16 cellular contexts compared by ENCODE assay signal in genomic region chr4:134812611-134813010, GRCh38.
A peak's percentile ranks its signal among the peaks of the same experiment; 100 is the strongest.
DNase-seq lines count a peak whose midpoint lies in the region; ATAC-seq and TF ChIP-seq lines count a peak whose summit lies in the region.
"Had no signal": no experiment of that assay in that cellular context is flagged by ENCODE, and none has a peak within 500 bp of the region (broad histone marks: within the 10 kb centered on the region; RNA-seq: fewer than 3 reads in every experiment).

No MANE protein-coding gene starts in this region.

- H3K27me3 Mint-ChIP-seq in glutamatergic neuron (ENCODE audit: unreplicated experiment), result no peaks in the 10 kb centered on the region
- H3K27me3 Mint-ChIP-seq: B cell; CD4-positive, CD25-positive, alpha-beta regulatory T cell; CD8-positive, alpha-beta memory T cell had no signal

- H3K4me3 Mint-ChIP-seq in glutamatergic neuron (ENCODE audit: unreplicated experiment), result no peak overlapping the region
- H3K4me3 Mint-ChIP-seq: B cell; CD4-positive, CD25-positive, alpha-beta regulatory T cell; CD8-positive, alpha-beta memory T cell; H9 had no signal

- intact Hi-C loops in mammary epithelial cell (cut with micrococcal nuclease), result no loop called here

- H3K27ac ChIP-seq in OCI-LY1 (ENCODE audit: low read depth, low read length, poor library complexity, severe bottlenecking) (no peak overlapping the region), mammary epithelial cell (ENCODE audit: insufficient read depth, low read depth, low read length) (no peak overlapping the region)

- no peaks in the 10 kb centered on the region for H3K27me3 ChIP-seq in OCI-LY1 (ENCODE audit: insufficient read depth, low read length)
- H3K27me3 ChIP-seq in mammary epithelial cell (ENCODE audit: insufficient read depth, low read length), result no peaks in the 10 kb centered on the region

- H3K9ac ChIP-seq in OCI-LY1 (ENCODE audit: low read length) (no peak overlapping the region), mammary epithelial cell (ENCODE audit: insufficient read depth, low read length) (no peak overlapping the region)

- ATAC-seq in HG03378 (IDR thresholded peaks at IDR 0.05; ENCODE audit: unreplicated experiment), result no peak

- no TSS peak for BruUV-seq in mammary epithelial cell (replicated peaks; lab: Mats Ljungman, UMichigan)

- H3K27ac Mint-ChIP-seq in glutamatergic neuron (ENCODE audit: unreplicated experiment), result no peak overlapping the region
- H3K27ac Mint-ChIP-seq: B cell; CD4-positive, CD25-positive, alpha-beta regulatory T cell; CD8-positive, alpha-beta memory T cell; H9 had no signal

- H3K9me3 Mint-ChIP-seq in glutamatergic neuron (ENCODE audit: unreplicated experiment), result peaks cover 2% of the 10 kb centered on the region

- no peaks in the 10 kb centered on the region for H3K4me1 Mint-ChIP-seq in glutamatergic neuron (ENCODE audit: low read depth, unreplicated experiment)
- H3K4me1 Mint-ChIP-seq: B cell; CD4-positive, CD25-positive, alpha-beta regulatory T cell; CD8-positive, alpha-beta memory T cell; H9 had no signal

- H3F3A ChIP-seq in OCI-LY1 (ENCODE audit: insufficient read depth, low read length), result no peaks in the 10 kb centered on the region

- H3K36me3 Mint-ChIP-seq in glutamatergic neuron (ENCODE audit: unreplicated experiment), result no peaks in the 10 kb centered on the region
- H3K36me3 Mint-ChIP-seq: CD4-positive, CD25-positive, alpha-beta regulatory T cell; CD8-positive, alpha-beta memory T cell had no signal

- H3K9me3 ChIP-seq in OCI-LY1 (ENCODE audit: low read length) (no peaks in the 10 kb centered on the region), mammary epithelial cell (replicated peaks; ENCODE audit: insufficient read depth, low read length) (no peaks in the 10 kb centered on the region)

- peaks cover 3% of the 10 kb centered on the region for H3K4me1 ChIP-seq in OCI-LY1 (ENCODE audit: insufficient read depth, low read length, severe bottlenecking)
- no peaks in the 10 kb centered on the region for H3K4me1 ChIP-seq in mammary epithelial cell (ENCODE audit: insufficient read depth, low read length)

- H3K79me2 ChIP-seq in OCI-LY1 (ENCODE audit: insufficient read depth, low read length) (no peaks in the 10 kb centered on the region), mammary epithelial cell (ENCODE audit: insufficient read depth, low read length) (no peaks in the 10 kb centered on the region)

- no peaks in the 10 kb centered on the region for H3K36me3 ChIP-seq in OCI-LY1 (ENCODE audit: insufficient read depth, low read length)
- no peaks in the 10 kb centered on the region for H3K36me3 ChIP-seq in mammary epithelial cell (ENCODE audit: insufficient read depth, low read length)

- H3K4me2 ChIP-seq in OCI-LY1 (ENCODE audit: low read length), result no peak overlapping the region
- no peak overlapping the region for H3K4me2 ChIP-seq in mammary epithelial cell (ENCODE audit: insufficient read depth, low read depth, low read length)

- H2AFZ ChIP-seq in OCI-LY1 (ENCODE audit: low read length) (peak overlapping the region; percentile 37; the same call in 1 of the 2 replicates), mammary epithelial cell (ENCODE audit: low read depth, low read length) (no peak overlapping the region)

- peak; percentile 54 for DNase-seq in EH (ENCODE audit: low read depth)
- DNase-seq in dedifferentiated amniotic fluid mesenchymal stem cell (ENCODE audit: extremely low spot score), result peak; percentile 63
- DNase-seq in retinal pigment epithelial cell (ENCODE audit: low read depth), result peak; percentile 80
- DNase-seq in mammary epithelial cell, result no peak
- DNase-seq in T1000 (lab: John Stamatoyannopoulos, UW), result no peak
- no peak for DNase-seq in glutamatergic neuron
- DNase-seq: 8988T; C1 segment of cervical spinal cord; CD4-positive, CD25-positive, alpha-beta regulatory T cell; CD8-positive, alpha-beta memory T cell; COR-L47; GF-D8; H9 had no signal

- TF ChIP-seq CTCF in OCI-LY1 (IDR thresholded peaks at IDR 0.05; ENCODE audit: low read length) (no peak), retinal pigment epithelial cell (conservative IDR thresholded peaks at IDR 0.05; ENCODE audit: low read depth, low read length) (no peak), mammary epithelial cell (conservative IDR thresholded peaks at IDR 0.05 in 1 of 2, IDR thresholded peaks at IDR 0.05 in 1 of 2; ENCODE audit: extremely low read depth in 1 of 2, insufficient read depth in 1 of 2, low read depth in 1 of 2, low read length in 2 of 2) (no peak), glutamatergic neuron (IDR thresholded peaks at IDR 0.05; ENCODE audit: partially characterized antibody, unreplicated experiment) (no peak)

- H3K9me2 ChIP-seq in OCI-LY1 (ENCODE audit: low read depth, low read length), result no peaks in the 10 kb centered on the region

- dilution Hi-C loops in mammary epithelial cell (cut with HindIII; ENCODE audit: low sequenced_read_pairs), result no loop called here

- in situ Hi-C loops in mammary epithelial cell (cut with MboI; ENCODE audit: low sequenced_read_pairs in 2 of 2), result no loop called here

- H4K20me1 ChIP-seq in OCI-LY1 (ENCODE audit: insufficient read depth, low read length) (no peaks in the 10 kb centered on the region), mammary epithelial cell (ENCODE audit: insufficient read depth, low read length) (no peaks in the 10 kb centered on the region)

- 59% methylated on average over 3 of the region's 3 CpGs for WGBS in mammary epithelial cell (ENCODE audit: low coverage, missing lambda C conversion rate)

- CTCF ChIA-PET in mammary epithelial cell (lab: Charles Lee; ENCODE audit: low non-redundant PET), result no interaction called here

- H3K4me3 ChIP-seq in OCI-LY1 (ENCODE audit: low read depth, low read length, poor library complexity, severe bottlenecking), result no peak overlapping the region
- H3K4me3 ChIP-seq in retinal pigment epithelial cell (ENCODE audit: low read length), result no peak overlapping the region
- H3K4me3 ChIP-seq in mammary epithelial cell (replicated peaks in 1 of 3; ENCODE audit: insufficient read depth in 1 of 3, low read depth in 2 of 3, low read length in 3 of 3), result no peak overlapping the region

Comparison
In these comparisons a context has a peak if more than half of its experiments do, and no peak if none do; other contexts are left out.
1. DNase-seq: peak in EH (single experiment), dedifferentiated amniotic fluid mesenchymal stem cell (single experiment) and retinal pigment epithelial cell (single experiment); none in mammary epithelial cell (single experiment), T1000 (single experiment) and glutamatergic neuron (single experiment).